In the genomic region with DNA sequence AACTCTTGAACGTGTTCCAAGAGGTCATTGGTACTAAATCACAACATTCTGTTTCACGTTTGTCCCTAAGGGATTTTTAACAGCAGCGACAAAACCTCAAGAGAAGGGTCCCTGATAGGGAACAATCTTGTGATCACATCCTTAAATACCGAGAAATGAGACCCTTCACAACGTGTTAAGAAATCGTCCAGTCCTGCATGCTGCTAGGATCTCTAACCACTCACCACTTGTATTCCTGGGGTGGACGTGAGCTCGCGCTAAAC, we compare ENCODE assay signal across 8 cellular contexts.
DNase-seq lines count a peak whose midpoint lies in the region; ATAC-seq and TF ChIP-seq lines count a peak whose summit lies in the region.

No MANE protein-coding gene starts in this region.

- H3K4me2 ChIP-seq in mesenchymal stem cell (ENCODE audit: low read length, poor library complexity, severe bottlenecking), result peak overlapping the region; percentile 38

- H3K23ac ChIP-seq in mesenchymal stem cell (ENCODE audit: low read length in 2 of 2), result no peak overlapping the region

- H4K91ac ChIP-seq in mesenchymal stem cell (ENCODE audit: low read length), result no peak overlapping the region

- H3K27ac ChIP-seq in cardiac muscle cell (peak overlapping the region; percentile 97), brain microvascular endothelial cell (peak overlapping the region; percentile 100), mesenchymal stem cell (ENCODE audit: low read length, poor library complexity, severe bottlenecking) (peak overlapping the region; percentile 94), upper lobe of right lung (peak overlapping the region; percentile 100)

- H2AK5ac ChIP-seq in mesenchymal stem cell (ENCODE audit: low read length, severe bottlenecking), result no peak overlapping the region

- no peak overlapping the region for H2BK120ac ChIP-seq in mesenchymal stem cell (ENCODE audit: low read depth, low read length)

- TF ChIP-seq CTCF in cardiac muscle cell (IDR thresholded peaks at IDR 0.05; ENCODE audit: low read depth, low read length) (no peak), brain microvascular endothelial cell (IDR thresholded peaks at IDR 0.05; ENCODE audit: low read depth, low read length, missing control alignments) (no peak), upper lobe of right lung (IDR thresholded peaks at IDR 0.05) (no peak)

- H3K14ac ChIP-seq in mesenchymal stem cell (ENCODE audit: low read length in 2 of 2), result peak overlapping the region in 1 of 2 experiments; percentile 38

- peak overlapping the region in 1 of 2 experiments; percentile 42 for H3K4ac ChIP-seq in mesenchymal stem cell (ENCODE audit: low read depth in 1 of 2, low read length in 2 of 2)

- H3K36me3 ChIP-seq in cardiac muscle cell, result no peaks in the 10 kb centered on the region
- no peaks in the 10 kb centered on the region for H3K36me3 ChIP-seq in brain microvascular endothelial cell (replicated peaks)
- no peaks in the 10 kb centered on the region for H3K36me3 ChIP-seq in mesenchymal stem cell (ENCODE audit: control insufficient read depth in 1 of 2, insufficient read depth in 2 of 2, low read depth in 1 of 2, low read length in 2 of 2)
- H3K36me3 ChIP-seq in upper lobe of right lung, result no peaks in the 10 kb centered on the region

- 16% methylated on average over 9 of the region's 9 CpGs for WGBS in mesenchymal stem cell

- intact Hi-C loops in Right ventricle myocardium superior (cut with DNase I), result no loop called here
- intact Hi-C loops in upper lobe of right lung (cut with DNase I), result no loop called here

- H3K4me3 ChIP-seq in cardiac muscle cell (peak overlapping the region; percentile 56), brain microvascular endothelial cell (ENCODE audit: low read depth, low read length) (peak overlapping the region; percentile 70), mesenchymal stem cell (ENCODE audit: insufficient read depth in 1 of 2, low read depth in 1 of 2, low read length in 2 of 2) (peak overlapping the region; percentile 81 to 84), upper lobe of right lung (peak overlapping the region; percentile 69)

- H3K4me1 ChIP-seq in cardiac muscle cell (ENCODE audit: low read depth) (no peaks in the 10 kb centered on the region), mesenchymal stem cell (ENCODE audit: control insufficient read depth, insufficient read depth, low read depth, low read length) (peaks cover 6% of the 10 kb centered on the region), upper lobe of right lung (peaks cover 8% of the 10 kb centered on the region)

- no peak overlapping the region for H2BK5ac ChIP-seq in mesenchymal stem cell (ENCODE audit: low read depth, low read length, poor library complexity, severe bottlenecking)

- peak overlapping the region; percentile 8 for H4K8ac ChIP-seq in mesenchymal stem cell (ENCODE audit: low read length)

- ATAC-seq in Right ventricle myocardium superior (ENCODE audit: poor library complexity), result no peak
- ATAC-seq in upper lobe of right lung, result no peak
- no peak for ATAC-seq in HG02571 (IDR thresholded peaks at IDR 0.05; ENCODE audit: unreplicated experiment)
- no peak for ATAC-seq in GM21423 (IDR thresholded peaks at IDR 0.05; ENCODE audit: unreplicated experiment)
- ATAC-seq in GM21528 (IDR thresholded peaks at IDR 0.05; ENCODE audit: low FRiP score, unreplicated experiment), result no peak

- in situ Hi-C loops in brain microvascular endothelial cell (cut with HindIII; ENCODE audit: low pct_ligation_motif_present, low sequenced_read_pairs), result no loop called here

- no peak overlapping the region for H2AFZ ChIP-seq in mesenchymal stem cell (ENCODE audit: low read depth, low read length)

- H2BK15ac ChIP-seq in mesenchymal stem cell (ENCODE audit: low read depth, poor library complexity, severe bottlenecking), result no peak overlapping the region

- H3K9me3 ChIP-seq in cardiac muscle cell (ENCODE audit: low read depth), result no peaks in the 10 kb centered on the region
- H3K9me3 ChIP-seq in mesenchymal stem cell (ENCODE audit: control insufficient read depth, low read length), result no peaks in the 10 kb centered on the region
- no peaks in the 10 kb centered on the region for H3K9me3 ChIP-seq in upper lobe of right lung

- DNase-seq in cardiac muscle cell (ENCODE audit: low read depth in 1 of 2, low spot score in 1 of 2) (no peak), Right ventricle myocardium superior (no peak), brain microvascular endothelial cell (no peak), mesenchymal stem cell (no peak), upper lobe of right lung (no peak)

- no peaks in the 10 kb centered on the region for H3K79me1 ChIP-seq in mesenchymal stem cell (replicated peaks; ENCODE audit: low read length, poor library complexity, severe bottlenecking)

- peak overlapping the region in 1 of 2 experiments; percentile 81 for H3K18ac ChIP-seq in mesenchymal stem cell (ENCODE audit: low read depth in 1 of 2, low read length in 2 of 2)

- H3K9ac ChIP-seq in mesenchymal stem cell (ENCODE audit: low read length), result peak overlapping the region; percentile 99

- no peak overlapping the region for H2BK12ac ChIP-seq in mesenchymal stem cell (ENCODE audit: low read length in 2 of 2)

- H3K27me3 ChIP-seq in cardiac muscle cell (no peaks in the 10 kb centered on the region), brain microvascular endothelial cell (replicated peaks) (no peaks in the 10 kb centered on the region), mesenchymal stem cell (ENCODE audit: control insufficient read depth in 1 of 2, insufficient read depth in 1 of 2, low read length in 2 of 2) (no peaks in the 10 kb centered on the region), upper lobe of right lung (no peaks in the 10 kb centered on the region)
